ENCODE assay signal across 30 cellular contexts in genomic region chr1:40351124-40351523, GRCh38. TPM values are rescaled to one million over a fixed set of nuclear protein-coding genes. Genes with fewer than 3 reads are reported as not detected.
A peak's percentile ranks its signal among the peaks of the same experiment; 100 is the strongest.
DNase-seq lines count a peak whose midpoint lies in the region; ATAC-seq and TF ChIP-seq lines count a peak whose summit lies in the region.
"Had no signal": no experiment of that assay in that cellular context is flagged by ENCODE, and none has a peak within 500 bp of the region (broad histone marks: within the 10 kb centered on the region; RNA-seq: fewer than 3 reads in every experiment).

No MANE protein-coding gene starts in this region.

- H3K9me1 ChIP-seq in IMR-90 (ENCODE audit: insufficient read depth, low read length) = no peaks in the 10 kb centered on the region

- H3K56ac ChIP-seq in IMR-90 (ENCODE audit: extremely low read depth, insufficient read depth, low read length) = no peak overlapping the region

- no peaks in the 10 kb centered on the region for H4K20me1 ChIP-seq in IMR-90 (ENCODE audit: insufficient read depth, low read length)

- H3K4me3 Mint-ChIP-seq in CD14-positive monocyte (peak overlapping the region in 1 of 2 donors; percentile 46), activated B cell treated with CpG ODN at 0.5 μM for 24 hours (no peak overlapping the region), WTC11 (no peak overlapping the region)
- H3K4me3 Mint-ChIP-seq in stimulated activated effector memory CD8-positive, alpha-beta T cell treated with anti-CD3 and anti-CD28 coated beads, Interleukin-12 subunit alpha, Interleukin-12 subunit beta, amount 100 ng/mL, for 72 hours = no peak overlapping the region
- H3K4me3 Mint-ChIP-seq: CD8-positive, alpha-beta T cell; HFFc6 had no signal

- BruUV-seq in IMR-90 (replicated peaks; lab: Mats Ljungman, UMichigan) = no TSS peak

- no peak for TF ChIP-seq RAD21 in IMR-90 (IDR thresholded peaks at IDR 0.05; ENCODE audit: low read length)

- intact Hi-C loops in CD14-positive monocyte (cut with micrococcal nuclease) (no loop called here), IMR-90 (cut with micrococcal nuclease) (no loop called here), activated B cell treated with CpG ODN at 0.5 μM for 24 hours (cut with micrococcal nuclease) (no loop called here), aorta (cut with DNase I) (no loop called here)

- H2AK5ac ChIP-seq in IMR-90 (ENCODE audit: low read depth, low read length) = no peak overlapping the region

- no peaks in the 10 kb centered on the region for H3K27me3 Mint-ChIP-seq in CD14-positive monocyte (ENCODE audit: low read depth in 3 of 3)
- no peaks in the 10 kb centered on the region for H3K27me3 Mint-ChIP-seq in activated B cell treated with CpG ODN at 0.5 μM for 24 hours
- H3K27me3 Mint-ChIP-seq in WTC11 (ENCODE audit: low read depth) = no peaks in the 10 kb centered on the region; the same call in 1 of the 2 replicates

- H2BK15ac ChIP-seq in IMR-90 (ENCODE audit: low read depth, low read length) = no peak overlapping the region

- H2BK120ac ChIP-seq in IMR-90 (ENCODE audit: low read depth, low read length) = no peak overlapping the region

- H3K27ac Mint-ChIP-seq in CD14-positive monocyte (peak overlapping the region in 5 of 7 donors; percentile 30 to 92 (median 50)), activated B cell treated with CpG ODN at 0.5 μM for 24 hours (peak overlapping the region; percentile 65), WTC11 (no peak overlapping the region)
- peak overlapping the region; percentile 13 for H3K27ac Mint-ChIP-seq in stimulated activated effector memory CD8-positive, alpha-beta T cell treated with anti-CD3 and anti-CD28 coated beads, Interleukin-12 subunit alpha, Interleukin-12 subunit beta, amount 100 ng/mL, for 72 hours
- H3K27ac Mint-ChIP-seq: CD8-positive, alpha-beta T cell; HFFc6 had no signal

- in situ Hi-C loops in IMR-90 (cut with MboI; ENCODE audit: low sequenced_read_pairs) = no loop called here

- H3K4me1 Mint-ChIP-seq in CD14-positive monocyte (peaks cover 69% of the 10 kb centered on the region), activated B cell treated with CpG ODN at 0.5 μM for 24 hours (peaks cover 49% of the 10 kb centered on the region), WTC11 (no peaks in the 10 kb centered on the region)
- no peaks in the 10 kb centered on the region for H3K4me1 Mint-ChIP-seq in stimulated activated effector memory CD8-positive, alpha-beta T cell treated with anti-CD3 and anti-CD28 coated beads, Interleukin-12 subunit alpha, Interleukin-12 subunit beta, amount 100 ng/mL, for 72 hours

- POLR2A ChIA-PET in IMR-90 (lab: Charles Lee; ENCODE audit: unreplicated experiment) (no interaction called here), activated B cell treated with CpG ODN at 0.5 μM for 24 hours (lab: Charles Lee) (interaction anchor here (0.9 to 5.2 kb wide), 10 partner anchors 9 to 54 kb away, joined by 3 to 41 read pairs (median 8); partner anchors contain the start of gene SMAP2), WTC11 (lab: Charles Lee) (no interaction called here)

- H3K27me3 ChIP-seq in IMR-90 (ENCODE audit: control insufficient read depth, insufficient read depth, low read length) (peaks cover 7% of the 10 kb centered on the region; the same call in 1 of the 2 replicates), aorta (ENCODE audit: control insufficient read depth in 1 of 2, insufficient read depth in 2 of 2, low read length in 1 of 2) (no peaks in the 10 kb centered on the region)
- H3K27me3 ChIP-seq: MG63 had no signal

- H2BK20ac ChIP-seq in IMR-90 (ENCODE audit: low read depth, low read length) = no peak overlapping the region

- H2AK9ac ChIP-seq in IMR-90 (replicated peaks; ENCODE audit: low read depth, low read length, poor library complexity) = no peak overlapping the region

- no peaks in the 10 kb centered on the region for H3K79me1 ChIP-seq in IMR-90 (ENCODE audit: low read depth in 1 of 2, low read length in 2 of 2)

- no peak overlapping the region for H3K14ac ChIP-seq in IMR-90 (replicated peaks; ENCODE audit: low read depth, low read length)

- H3K9me3 ChIP-seq in IMR-90 (ENCODE audit: control insufficient read depth, insufficient read depth, low read length) (no peaks in the 10 kb centered on the region), aorta (ENCODE audit: control insufficient read depth, low read length) (no peaks in the 10 kb centered on the region)
- H3K9me3 ChIP-seq: A549, Caco-2, HAP-1, MG63 had no signal

- H3K9ac ChIP-seq in IMR-90 (ENCODE audit: low read depth, low read length) = no peak overlapping the region
- H3K9ac ChIP-seq: GM23248 had no signal

- H3K9me3 Mint-ChIP-seq in CD14-positive monocyte (peaks cover 0 to 3% (median 0%) of the 10 kb centered on the region in 7 donors), activated B cell treated with CpG ODN at 0.5 μM for 24 hours (no peaks in the 10 kb centered on the region), WTC11 (no peaks in the 10 kb centered on the region)
- no peaks in the 10 kb centered on the region for H3K9me3 Mint-ChIP-seq in stimulated activated effector memory CD8-positive, alpha-beta T cell treated with anti-CD3 and anti-CD28 coated beads, Interleukin-12 subunit alpha, Interleukin-12 subunit beta, amount 100 ng/mL, for 72 hours
- H3K9me3 Mint-ChIP-seq: CD8-positive, alpha-beta T cell; HFFc6 had no signal

- no peak overlapping the region for H2BK5ac ChIP-seq in IMR-90 (ENCODE audit: low read depth, low read length, poor library complexity, severe bottlenecking)

- no peak overlapping the region for H4K8ac ChIP-seq in IMR-90 (ENCODE audit: low read depth in 2 of 2, low read length in 2 of 2)

- no peak for ATAC-seq in IMR-90 (ENCODE audit: low read depth)
- ATAC-seq in activated B cell treated with CpG ODN at 0.5 μM for 24 hours (ENCODE audit: low read depth) = no peak
- ATAC-seq in stimulated activated effector memory CD8-positive, alpha-beta T cell treated with anti-CD3 and anti-CD28 coated beads, Interleukin-12 subunit alpha, Interleukin-12 subunit beta, amount 100 ng/mL, for 72 hours = no peak
- ATAC-seq in aorta (ENCODE audit: low FRiP score) = no peak
- no peak for ATAC-seq in WTC11
- ATAC-seq: A549; CD8-positive, alpha-beta T cell; GM12878; Panc1 had no signal

- H3K4me3 ChIP-seq in IMR-90 (ENCODE audit: insufficient read depth, low read depth, low read length) = no peak overlapping the region
- H3K4me3 ChIP-seq in aorta (ENCODE audit: low read length in 2 of 2) = no peak overlapping the region
- H3K4me3 ChIP-seq: A549, GM12878, GM23248, HAP-1, MG63, SK-N-MC had no signal

- no peak overlapping the region for H4K5ac ChIP-seq in IMR-90 (ENCODE audit: low read depth, low read length)

- H3K36me3 ChIP-seq in IMR-90 (ENCODE audit: control insufficient read depth, insufficient read depth, low read length) (no peaks in the 10 kb centered on the region), aorta (ENCODE audit: control insufficient read depth in 1 of 2, insufficient read depth in 2 of 2, low read length in 1 of 2) (no peaks in the 10 kb centered on the region)
- H3K36me3 ChIP-seq: HAP-1, MG63 had no signal

- H3K27ac ChIP-seq in IMR-90 (ENCODE audit: insufficient read depth, low read length) (no peak overlapping the region), aorta (ENCODE audit: low read depth in 1 of 2, low read length in 2 of 2) (no peak overlapping the region)
- H3K27ac ChIP-seq: A549, GM23248, RWPE1, SK-N-MC had no signal

- H3K4me1 ChIP-seq in IMR-90 (ENCODE audit: control insufficient read depth, insufficient read depth, low read length) (no peaks in the 10 kb centered on the region), aorta (ENCODE audit: control insufficient read depth in 1 of 2, insufficient read depth in 2 of 2, low read length in 2 of 2) (no peaks in the 10 kb centered on the region)
- H3K4me1 ChIP-seq: A549, Caco-2, HAP-1 had no signal

- no peak overlapping the region for H4K91ac ChIP-seq in IMR-90 (ENCODE audit: insufficient read depth, low read depth, low read length)

- TF ChIP-seq POLR2A in IMR-90 (IDR thresholded peaks at IDR 0.05; ENCODE audit: low read depth, low read length) = no peak

- H3K4me2 ChIP-seq in IMR-90 (ENCODE audit: low read depth, low read length) = no peak overlapping the region
- H3K4me2 ChIP-seq: A549 had no signal

- H3K23ac ChIP-seq in IMR-90 (ENCODE audit: low read depth, low read length) = no peak overlapping the region

- DNase-seq in CD14-positive monocyte (ENCODE audit: low spot score) = no peak
- no peak for DNase-seq in IMR-90
- no peak for DNase-seq in activated B cell treated with CpG ODN at 0.5 μM for 24 hours
- DNase-seq in stimulated activated effector memory CD8-positive, alpha-beta T cell treated with anti-CD3 and anti-CD28 coated beads, Interleukin-12 subunit alpha, Interleukin-12 subunit beta, amount 100 ng/mL, for 72 hours (ENCODE audit: low spot score in 2 of 2) = no peak
- no peak for DNase-seq in aorta
- DNase-seq in SK-N-DZ (ENCODE audit: low spot score) = no peak
- no peak for DNase-seq in WTC11 (ENCODE audit: low spot score)
- DNase-seq: AML-193; C1 segment of cervical spinal cord; Caco-2; CD8-positive, alpha-beta T cell; EL; GDM1; GM23248; HFFc6; MG63; NCI-H1105 treated with DMSO at 0.1 percent for 48 hours; NCI-H146; NCI-H1930; NCI-H446; NCI-H524 treated with DMSO at 0.1 percent for 48 hours; NCI-H774; SHP77 had no signal

- no CpG with 5 or more reads among the region's 2 CpGs for WGBS in IMR-90 (ENCODE audit: extremely low coverage in 2 of 2, insufficient read length in 1 of 2), 2 experiments
- 81 to 84% methylated on average over 2 of the region's 2 CpGs for WGBS in aorta, 2 donors

- no peak overlapping the region for H3K18ac ChIP-seq in IMR-90 (ENCODE audit: low read depth, low read length)

- no peak overlapping the region for H3K4ac ChIP-seq in IMR-90 (ENCODE audit: low read depth, low read length)

- TF ChIP-seq CTCF in CD14-positive monocyte (IDR thresholded peaks at IDR 0.05) = no peak
- TF ChIP-seq CTCF in IMR-90 (conservative IDR thresholded peaks at IDR 0.05; ENCODE audit: low read depth, low read length) = no peak
- no peak for TF ChIP-seq CTCF in activated B cell treated with CpG ODN at 0.5 μM for 24 hours (IDR thresholded peaks at IDR 0.05)
- TF ChIP-seq CTCF in WTC11 (IDR thresholded peaks at IDR 0.05) = no peak

- CTCF ChIA-PET in IMR-90 (lab: Yijun Ruan, JAX) (interaction anchor here (1.5 kb wide), 1 partner anchor 13 kb away, joined by 3 read pairs; no protein-coding TSS in a partner anchor), activated B cell treated with CpG ODN at 0.5 μM for 24 hours (lab: Charles Lee) (interaction anchor here (0.6 to 4.2 kb wide), 6 partner anchors 12 to 207 kb away, joined by 3 to 26 read pairs (median 6); partner anchors contain the start of gene SMAP2), WTC11 (lab: Charles Lee) (interaction anchor here (2.2 to 4.4 kb wide), 3 partner anchors 12 to 36 kb away, joined by 6 to 29 read pairs (median 8); no protein-coding TSS in a partner anchor)

- H2AFZ ChIP-seq in IMR-90 (replicated peaks; ENCODE audit: low read length, poor library complexity) = peak overlapping the region; percentile 23
- H2AFZ ChIP-seq: GM23248 had no signal

- dilution Hi-C loops in IMR-90 (cut with HindIII; ENCODE audit: low sequenced_read_pairs, unreplicated experiment) = no loop called here

- H3K36me3 Mint-ChIP-seq in CD14-positive monocyte = peaks cover 19 to 51% of the 10 kb centered on the region in 2 donors
- no peaks in the 10 kb centered on the region for H3K36me3 Mint-ChIP-seq in activated B cell treated with CpG ODN at 0.5 μM for 24 hours (ENCODE audit: low read depth)
- no peaks in the 10 kb centered on the region for H3K36me3 Mint-ChIP-seq in stimulated activated effector memory CD8-positive, alpha-beta T cell treated with anti-CD3 and anti-CD28 coated beads, Interleukin-12 subunit alpha, Interleukin-12 subunit beta, amount 100 ng/mL, for 72 hours
- no peaks in the 10 kb centered on the region for H3K36me3 Mint-ChIP-seq in WTC11
- H3K36me3 Mint-ChIP-seq: CD8-positive, alpha-beta T cell had no signal

RNA-seq across cellular contexts. Expression of gene SMAP2, which starts 22.4 kb away (rescaled TPM):
- 100 to 1,000 TPM; 359 to 382 TPM for polyA plus RNA-seq in CD14-positive monocyte
- total RNA-seq in IMR-90 (2012; rRNA removed) = 30.1 and 33.6 TPM in 2 replicates
- 29.1 and 31.0 TPM in 2 replicates for polyA plus RNA-seq in IMR-90 (2012; rRNA removed)
- polyA plus RNA-seq in IMR-90 (2012; cell fraction: cytosol; rRNA removed) = 15.8 and 20.4 TPM in 2 replicates
- 20.5 and 30.1 TPM in 2 replicates for polyA plus RNA-seq in IMR-90 (2012; cell fraction: nucleus; rRNA removed; ENCODE audit: low replicate concordance)
- 202 and 220 TPM in 2 replicates for total RNA-seq in activated B cell treated with CpG ODN at 0.5 μM for 24 hours
- total RNA-seq in aorta = 10 to 100 TPM; 36.9 to 42.2 TPM
- polyA plus RNA-seq in aorta = 10 to 100 TPM; 10.4 to 33.3 TPM
- 16.5 and 17.8 TPM in 2 replicates for polyA plus RNA-seq in SK-N-DZ (2014; cell fraction: cytosol; rRNA removed)
- 14.5 and 17.0 TPM in 2 replicates for polyA plus RNA-seq in SK-N-DZ (2014; cell fraction: nucleus; rRNA removed)
- 4.9 to 5.7 TPM (median 5.7 TPM) in 3 replicates for total RNA-seq in WTC11 (2021)

RNA-seq across cellular contexts. Expression of gene COL9A2, which starts 34.0 kb away (rescaled TPM):
- 1 to 10 TPM; 2.0 to 2.6 TPM for polyA plus RNA-seq in CD14-positive monocyte
- total RNA-seq in IMR-90 (2012; rRNA removed) = 0.56 and 0.90 TPM in 2 replicates
- 1.3 and 1.6 TPM in 2 replicates for polyA plus RNA-seq in IMR-90 (2012; rRNA removed)
- polyA plus RNA-seq in IMR-90 (2012; cell fraction: cytosol; rRNA removed) = 1.1 and 1.3 TPM in 2 replicates
- polyA plus RNA-seq in IMR-90 (2012; cell fraction: nucleus; rRNA removed; ENCODE audit: low replicate concordance) = 6.1 and 8.7 TPM in 2 replicates
- total RNA-seq in activated B cell treated with CpG ODN at 0.5 μM for 24 hours = 5.5 and 5.7 TPM in 2 replicates
- total RNA-seq in aorta = 10 to 100 TPM in 1 of 2 donors, 1 to 10 TPM in 1; 8.6 to 16.3 TPM
- 10 to 100 TPM; 10.1 to 27.7 TPM for polyA plus RNA-seq in aorta
- 7.9 and 12.1 TPM in 2 replicates for polyA plus RNA-seq in SK-N-DZ (2014; cell fraction: cytosol; rRNA removed)
- 125 and 126 TPM in 2 replicates for polyA plus RNA-seq in SK-N-DZ (2014; cell fraction: nucleus; rRNA removed)
- 4.2 to 5.5 TPM (median 4.7 TPM) in 3 replicates for total RNA-seq in WTC11 (2021)
- total RNA-seq: LHCN-M2 had no signal
